Comparison of ENCODE assay signal across 1 cellular context in genomic region chr20:45070932-45071632, GRCh38.
A peak's percentile ranks its signal among the peaks of the same experiment; 100 is the strongest.
TF ChIP-seq lines count a peak whose summit lies in the region.

No MANE protein-coding gene starts in this region.

TF ChIP-seq in K562, 482 proteins besides CTCF, POLR2A, EP300 and RAD21 (continued from another document):
- TF ChIP-seq THRB (CRISPR knock-in tag; conservative IDR thresholded peaks at IDR 0.05) (no peak), ZNF584 (CRISPR knock-in tag; IDR thresholded peaks at IDR 0.05; ENCODE audit: low read depth) (0 out of 2 replicates have a peak, but pooled peaks have one; percentile 25), NR3C1 (CRISPR knock-in tag; IDR thresholded peaks at IDR 0.05) (no peak), PKNOX1 (IDR thresholded peaks at IDR 0.05) (peak; percentile 92), NR2C1 (IDR thresholded peaks at IDR 0.05) (0 out of 2 replicates have a peak, but pooled peaks have one; percentile 53), NR2C1 (tag; IDR thresholded peaks at IDR 0.05) (peak; percentile 87), MTA3 (IDR thresholded peaks at IDR 0.05; ENCODE audit: borderline replicate concordance) (peak; percentile 68; the same call in 1 of the 2 replicates), E2F8 (IDR thresholded peaks at IDR 0.05; ENCODE audit: low read depth, partially characterized antibody) (peak; percentile 39), STAT5B (CRISPR knock-in tag; IDR thresholded peaks at IDR 0.05) (no peak), RFX5 (IDR thresholded peaks at IDR 0.05; ENCODE audit: low read depth, low read length) (no peak), ZNF57 (CRISPR knock-in tag; IDR thresholded peaks at IDR 0.05) (no peak), TEAD4 (IDR thresholded peaks at IDR 0.05; ENCODE audit: low read length) (peak; percentile 86), TEAD4 (CRISPR knock-in tag; IDR thresholded peaks at IDR 0.05; ENCODE audit: borderline replicate concordance) (no peak), TCF7 (IDR thresholded peaks at IDR 0.05; ENCODE audit: borderline replicate concordance) (no peak), TBL1XR1 (IDR thresholded peaks at IDR 0.05; ENCODE audit: low read length in 2 of 2) (peak in 1 of 2 experiments; percentile 83; a peak in 2 of 4 replicates), ATF7 (IDR thresholded peaks at IDR 0.05) (peak; percentile 84), PBX2 (CRISPR knock-in tag; IDR thresholded peaks at IDR 0.05; ENCODE audit: low read depth) (peak; percentile 79), PBX2 (tag; conservative IDR thresholded peaks at IDR 0.05; ENCODE audit: low read depth) (peak; percentile 97), STAT5A (IDR thresholded peaks at IDR 0.05; ENCODE audit: borderline replicate concordance, low read length) (peak; percentile 49; the same call in 1 of the 2 replicates), ARID1B (IDR thresholded peaks at IDR 0.05) (peak; percentile 95), REST (CRISPR knock-in tag; IDR thresholded peaks at IDR 0.05; ENCODE audit: low read depth) (no peak), SMARCA4 (IDR thresholded peaks at IDR 0.05) (peak; percentile 97), HDAC6 (IDR thresholded peaks at IDR 0.05; ENCODE audit: low read depth, low read length) (no peak), ZNF143 (CRISPR knock-in tag; IDR thresholded peaks at IDR 0.05) (no peak), JUND (IDR thresholded peaks at IDR 0.05; ENCODE audit: borderline replicate concordance, low read depth, low read length) (peak; percentile 98), JUND (tag; IDR thresholded peaks at IDR 0.05; ENCODE audit: borderline replicate concordance, low read depth, low read length) (peak; percentile 97; the same call in 2 of the 3 replicates), TCFL5 (CRISPR knock-in tag; conservative IDR thresholded peaks at IDR 0.05) (no peak), L3MBTL2 (IDR thresholded peaks at IDR 0.05) (0 out of 2 replicates have a peak, but pooled peaks have one; percentile 26), CCAR2 (IDR thresholded peaks at IDR 0.05; ENCODE audit: low read depth, low read length) (no peak), NCOR1 (IDR thresholded peaks at IDR 0.05) (peak; percentile 71), MAFG (tag; conservative IDR thresholded peaks at IDR 0.05) (0 out of 2 replicates have a peak, but pooled peaks have one; percentile 66), CTBP1 (IDR thresholded peaks at IDR 0.05; ENCODE audit: borderline replicate concordance) (peak; percentile 79), GATAD2B (IDR thresholded peaks at IDR 0.05; ENCODE audit: borderline replicate concordance) (peak; percentile 36; the same call in 1 of the 2 replicates), MAFF (IDR thresholded peaks at IDR 0.05; ENCODE audit: low read length) (peak; percentile 23; the same call in 1 of the 2 replicates), MLX (CRISPR knock-in tag; conservative IDR thresholded peaks at IDR 0.05) (no peak)
